In the genomic region with DNA sequence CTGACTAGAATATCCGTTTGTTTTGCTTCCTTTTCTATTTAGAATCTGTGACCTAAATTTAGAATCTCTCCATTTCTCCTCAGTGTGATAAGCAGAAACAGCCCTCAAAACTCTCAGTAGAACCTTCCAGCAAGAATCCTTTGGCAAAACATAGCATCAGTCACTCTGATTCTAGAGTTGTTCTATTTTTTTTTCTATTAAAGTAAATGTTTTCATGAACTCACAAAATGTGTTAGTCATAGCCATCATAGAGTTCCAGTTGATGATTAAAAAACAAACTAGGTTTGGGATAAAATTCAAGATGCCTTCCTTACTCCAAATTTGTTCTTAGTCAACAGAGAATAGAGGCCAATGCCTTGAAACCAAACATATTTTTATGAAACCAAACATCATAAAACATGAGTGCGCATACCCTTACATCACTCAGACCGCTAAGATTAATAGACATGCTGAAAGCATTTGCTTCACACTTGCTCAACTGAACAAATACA, we compare ENCODE assay signal across 12 cellular contexts. TPM values are rescaled to one million over a fixed set of nuclear protein-coding genes. Genes with fewer than 3 reads are reported as not detected.
DNase-seq lines count a peak whose midpoint lies in the region; ATAC-seq and TF ChIP-seq lines count a peak whose summit lies in the region.
"Had no signal": no experiment of that assay in that cellular context is flagged by ENCODE, and none has a peak within 500 bp of the region (broad histone marks: within the 10 kb centered on the region; RNA-seq: fewer than 3 reads in every experiment).

No MANE protein-coding gene starts in this region.

- ATAC-seq in omental fat pad (ENCODE audit: low FRiP score) (peak; percentile 51), GM21576 (IDR thresholded peaks at IDR 0.05; ENCODE audit: unreplicated experiment) (no peak)
- ATAC-seq: activated CD4-positive, alpha-beta T cell treated with anti-CD3 and anti-CD28 coated beads for 36 hours had no signal

- DNase-seq in AG10803 (ENCODE audit: low read depth) (peak; percentile 90), MV-4-11 (lab: John Stamatoyannopoulos, UW) (peak; percentile 77), fibroblast of mammary gland (ENCODE audit: low read depth) (peak; percentile 81), omental fat pad (ENCODE audit: low spot score) (no peak), dermis blood vessel endothelial cell (no peak), NCI-H2029 (lab: John Stamatoyannopoulos, UW) (no peak), NCI-H510A treated with DMSO at 0.1 percent for 48 hours (lab: John Stamatoyannopoulos, UW) (no peak)
- DNase-seq: activated CD4-positive, alpha-beta T cell treated with anti-CD3 and anti-CD28 coated beads for 36 hours; activated naive CD4-positive, alpha-beta T cell treated with anti-CD3 and anti-CD28 coated beads, Interleukin-2, amount 10 ng/mL, durations not matched to agents 7 days and 5 days; CD8-positive, alpha-beta memory T cell; NCI-H1048 had no signal

- H3K4me3 ChIP-seq in AG10803 (ENCODE audit: low read length) (no peak overlapping the region), fibroblast of mammary gland (ENCODE audit: control insufficient read depth, low read depth, low read length) (no peak overlapping the region)

- TF ChIP-seq CTCF in AG10803 (conservative IDR thresholded peaks at IDR 0.05; ENCODE audit: low read length) (no peak), fibroblast of mammary gland (conservative IDR thresholded peaks at IDR 0.05; ENCODE audit: control insufficient read depth, insufficient read depth, low read depth, low read length) (no peak), omental fat pad (IDR thresholded peaks at IDR 0.05) (no peak)

RNA-seq across cellular contexts. Expression of a gene that starts 13.2 kb away (rescaled TPM):
- total RNA-seq in omental fat pad (1 to 10 TPM; 2.3 to 9.7 (median 5.5) TPM), dermis blood vessel endothelial cell (not detected in 2 replicates)
- total RNA-seq: activated CD4-positive, alpha-beta T cell treated with anti-CD3 and anti-CD28 coated beads for 36 hours; CD8-positive, alpha-beta memory T cell had no signal

RNA-seq across cellular contexts. Expression of a gene that starts 55.0 kb away (rescaled TPM):
- total RNA-seq in omental fat pad (10 to 100 TPM in 3 of 4 donors, 1 to 10 TPM in 1; 9.6 to 25.2 (median 11.9) TPM), dermis blood vessel endothelial cell (7.8 and 9.3 TPM in 2 replicates)
- total RNA-seq: activated CD4-positive, alpha-beta T cell treated with anti-CD3 and anti-CD28 coated beads for 36 hours; CD8-positive, alpha-beta memory T cell had no signal

Comparison
In these comparisons a context has a peak if more than half of its experiments do, and no peak if none do; other contexts are left out.
1. DNase-seq: peak in AG10803 (single experiment), MV-4-11 (single experiment) and fibroblast of mammary gland (single experiment); none in omental fat pad (single experiment), dermis blood vessel endothelial cell (single experiment), NCI-H2029 (single experiment) and NCI-H510A treated with DMSO at 0.1 percent for 48 hours (single experiment).